Comparison of ENCODE assay signal across 34 cellular contexts in genomic region chr17:54220829-54221228, GRCh38.
"Had no signal": no experiment of that assay in that cellular context is flagged by ENCODE, and none has a peak within 500 bp of the region (broad histone marks: within the 10 kb centered on the region; RNA-seq: fewer than 3 reads in every experiment).

No MANE protein-coding gene starts in this region.

- H3K27me3 ChIP-seq: MG63 had no signal

- H3K4me2 ChIP-seq: KMS-11 had no signal

- H3K4me3 ChIP-seq: MG63 had no signal

- H3K9ac ChIP-seq: KMS-11 had no signal

- DNase-seq: Kasumi-1, MG63, MM.1S, MV-4-11, NCI-H1048, NCI-H1092, NCI-H1092 treated with DMSO at 0.1 percent for 48 hours, NCI-H1105, NCI-H1105 treated with DMSO at 0.1 percent for 48 hours, NCI-H1417, NCI-H1417 treated with DMSO at 0.1 percent for 48 hours, NCI-H1436, NCI-H1436 treated with DMSO at 0.1 percent for 48 hours, NCI-H146, NCI-H1694, NCI-H1694 treated with DMSO at 0.1 percent for 48 hours, NCI-H187, NCI-H187 treated with DMSO at 0.1 percent for 48 hours, NCI-H1930, NCI-H2029, NCI-H2029 treated with DMSO at 0.1 percent for 48 hours, NCI-H2081, NCI-H2081 treated with DMSO at 0.1 percent for 48 hours, NCI-H2107, NCI-H2171, NCI-H2171 treated with DMSO at 0.1 percent for 48 hours, NCI-H2227 treated with DMSO at 0.1 percent for 48 hours, NCI-H226, NCI-H345, NCI-H446, NCI-H446 treated with DMSO at 0.1 percent for 48 hours, NCI-H510A, NCI-H510A treated with DMSO at 0.1 percent for 48 hours had no signal

- H3K27ac ChIP-seq: KMS-11 had no signal

- H3K9me3 ChIP-seq: MG63 had no signal

- H3K36me3 ChIP-seq: MG63 had no signal
